8 cellular contexts compared by ENCODE assay signal in the genomic region with DNA sequence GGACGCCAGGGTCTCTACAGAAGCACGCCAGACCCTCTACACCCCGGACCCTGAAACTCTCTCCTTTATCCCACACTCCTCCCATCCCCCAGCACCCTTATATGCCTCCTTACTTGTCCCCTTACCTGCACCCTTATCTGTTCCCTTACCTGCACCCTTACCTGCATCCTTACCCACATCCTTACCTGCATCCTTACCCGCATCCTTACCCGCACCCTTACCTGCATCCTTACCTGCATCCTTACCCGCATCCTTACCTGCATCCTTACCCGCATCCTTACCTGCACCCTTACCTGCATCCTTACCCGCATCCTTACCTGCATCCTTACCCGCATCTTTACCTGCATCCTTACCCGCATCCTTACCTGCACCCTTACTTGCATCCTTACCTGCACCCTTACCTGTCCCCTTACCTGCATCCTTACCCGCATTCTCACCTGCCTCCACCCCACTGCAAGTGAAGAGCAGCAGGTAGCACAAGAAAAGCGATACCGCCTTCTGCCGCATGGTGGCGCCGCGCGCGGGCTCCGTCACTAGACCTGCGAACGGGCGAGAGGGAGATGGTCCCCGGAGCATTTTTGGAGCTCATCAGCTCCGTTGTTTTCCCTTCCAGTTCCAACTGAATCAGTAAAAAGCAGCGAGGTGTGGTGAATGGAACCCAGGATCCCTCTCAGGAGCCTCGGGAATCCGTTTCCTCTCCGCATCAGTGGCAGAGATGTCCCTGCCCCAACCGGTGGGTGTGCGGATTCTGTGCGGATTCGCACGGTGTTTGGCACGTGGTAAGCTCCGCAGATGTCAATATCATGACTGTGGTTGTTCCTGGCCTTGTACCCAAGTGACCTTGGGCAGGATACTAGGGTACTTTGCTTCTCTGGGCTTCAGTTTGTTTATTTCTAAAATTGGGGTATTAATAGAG. TPM values are rescaled to one million over a fixed set of nuclear protein-coding genes. Genes with fewer than 3 reads are reported as not detected.
DNase-seq lines count a peak whose midpoint lies in the region; ATAC-seq and TF ChIP-seq lines count a peak whose summit lies in the region.

No MANE protein-coding gene starts in this region.

- H3K4me2 ChIP-seq in neuronal stem cell (ENCODE audit: insufficient read depth, low read length, poor library complexity, severe bottlenecking) = peak overlapping the region; percentile 63

- H3K4me1 Mint-ChIP-seq in CD4-positive, alpha-beta memory T cell = peaks cover 24 to 40% (median 33%) of the 10 kb centered on the region in 4 donors
- H3K4me1 Mint-ChIP-seq in activated T-helper 1 cell treated with anti-CD3 and anti-CD28 coated beads, Interleukin-12 subunit alpha, Interleukin-12 subunit beta, Interleukin-2, Interleukin-4 antibody, amounts not matched to agents 30 ng/mL and 10 ng/mL and 1 ng/mL, durations not matched to agents 14 hours and 24 hours and 36 hours (ENCODE audit: low read depth) = peaks cover 44% of the 10 kb centered on the region

- no peaks in the 10 kb centered on the region for H3K9me3 Mint-ChIP-seq in CD4-positive, alpha-beta memory T cell
- no peaks in the 10 kb centered on the region for H3K9me3 Mint-ChIP-seq in activated T-helper 1 cell treated with anti-CD3 and anti-CD28 coated beads, Interleukin-12 subunit alpha, Interleukin-12 subunit beta, Interleukin-2, Interleukin-4 antibody, amounts not matched to agents 30 ng/mL and 10 ng/mL and 1 ng/mL, durations not matched to agents 14 hours and 24 hours and 36 hours

- H4K8ac ChIP-seq in neuronal stem cell (ENCODE audit: low read depth, low read length) = no peak overlapping the region

- peaks cover 5% of the 10 kb centered on the region for H3K36me3 ChIP-seq in CD4-positive, alpha-beta memory T cell (ENCODE audit: insufficient read depth, low read length)
- H3K36me3 ChIP-seq in Peyer's patch (no peaks in the 10 kb centered on the region), neuronal stem cell (replicated peaks in 1 of 2; ENCODE audit: control insufficient read depth in 2 of 2, insufficient read depth in 2 of 2, low read length in 2 of 2) (no peaks in the 10 kb centered on the region), stomach smooth muscle (ENCODE audit: control insufficient read depth in 2 of 2, insufficient read depth in 2 of 2, low read length in 2 of 2) (no peaks in the 10 kb centered on the region)

- H3K18ac ChIP-seq in neuronal stem cell (ENCODE audit: low read length) = peak overlapping the region; percentile 76

- H3K4me3 ChIP-seq in CD4-positive, alpha-beta memory T cell (ENCODE audit: low read length in 2 of 2) = peak overlapping the region; percentile 54 to 81
- H3K4me3 ChIP-seq in Peyer's patch (peak overlapping the region; percentile 31 to 48 (median 37)), fibroblast of villous mesenchyme (ENCODE audit: low read depth, low read length) (peak overlapping the region; percentile 56), neuronal stem cell (ENCODE audit: low read length in 2 of 2) (peak overlapping the region in 1 of 2 donors; percentile 43), stomach smooth muscle (ENCODE audit: low read length in 2 of 2) (peak overlapping the region; percentile 79)

- TF ChIP-seq CTCF in Peyer's patch (IDR thresholded peaks at IDR 0.05) (peak; percentile 76 to 91 (median 83)), fibroblast of villous mesenchyme (IDR thresholded peaks at IDR 0.05; ENCODE audit: insufficient read depth, low read depth, low read length) (peak; percentile 60)

- H3K27me3 ChIP-seq in CD4-positive, alpha-beta memory T cell (ENCODE audit: insufficient read depth, low read length) = no peaks in the 10 kb centered on the region
- H3K27me3 ChIP-seq in Peyer's patch (no peaks in the 10 kb centered on the region), neuronal stem cell (ENCODE audit: control insufficient read depth in 3 of 3, insufficient read depth in 3 of 3, low read depth in 1 of 3, low read length in 3 of 3) (peaks cover 0 to 5% (median 0%) of the 10 kb centered on the region in 3 experiments), stomach smooth muscle (ENCODE audit: control insufficient read depth in 1 of 2, insufficient read depth in 2 of 2, low read length in 2 of 2) (no peaks in the 10 kb centered on the region)

- no peaks in the 10 kb centered on the region for H3K9me3 ChIP-seq in CD4-positive, alpha-beta memory T cell (ENCODE audit: control insufficient read depth in 1 of 2, low read length in 2 of 2)
- H3K9me3 ChIP-seq in Peyer's patch (no peaks in the 10 kb centered on the region), neuronal stem cell (replicated peaks in 1 of 2; ENCODE audit: control insufficient read depth in 2 of 2, insufficient read depth in 1 of 2, low read depth in 1 of 2, low read length in 2 of 2) (no peaks in the 10 kb centered on the region), stomach smooth muscle (ENCODE audit: control insufficient read depth in 2 of 2, low read length in 2 of 2) (no peaks in the 10 kb centered on the region)

- H3K14ac ChIP-seq in neuronal stem cell (ENCODE audit: low read length) = no peak overlapping the region

- DNase-seq in CD4-positive, alpha-beta memory T cell = peak; percentile 81 to 87 (median 84)
- peak; percentile 80 for DNase-seq in HK-2 (ENCODE audit: unreplicated experiment)
- DNase-seq in Peyer's patch = peak; percentile 80 to 92 (median 88)
- peak; percentile 77 for DNase-seq in activated T-helper 1 cell treated with anti-CD3 and anti-CD28 coated beads, Interleukin-12 subunit alpha, Interleukin-12 subunit beta, Interleukin-2, Interleukin-4 antibody, amounts not matched to agents 30 ng/mL and 10 ng/mL and 1 ng/mL, durations not matched to agents 14 hours and 24 hours and 36 hours (ENCODE audit: low spot score)
- peak; percentile 55 for DNase-seq in fibroblast of villous mesenchyme (ENCODE audit: low read depth)
- no peak for DNase-seq in neuronal stem cell (ENCODE audit: low spot score)

- no peaks in the 10 kb centered on the region for H3K27me3 Mint-ChIP-seq in CD4-positive, alpha-beta memory T cell
- no peaks in the 10 kb centered on the region for H3K27me3 Mint-ChIP-seq in activated T-helper 1 cell treated with anti-CD3 and anti-CD28 coated beads, Interleukin-12 subunit alpha, Interleukin-12 subunit beta, Interleukin-2, Interleukin-4 antibody, amounts not matched to agents 30 ng/mL and 10 ng/mL and 1 ng/mL, durations not matched to agents 14 hours and 24 hours and 36 hours (ENCODE audit: insufficient read depth)

- no peak overlapping the region for H2BK15ac ChIP-seq in neuronal stem cell (ENCODE audit: low read length)

- no peak for TF ChIP-seq POLR2A in Peyer's patch (IDR thresholded peaks at IDR 0.05)

- H2BK120ac ChIP-seq in neuronal stem cell (ENCODE audit: low read depth, low read length) = no peak overlapping the region

- no peak overlapping the region for H2BK5ac ChIP-seq in neuronal stem cell (ENCODE audit: low read length)

- H3K9ac ChIP-seq in neuronal stem cell (ENCODE audit: low read depth, low read length, poor library complexity) = no peak overlapping the region
- H3K9ac ChIP-seq in stomach smooth muscle (ENCODE audit: low read length in 2 of 2) = peak overlapping the region; percentile 17 to 71

- peak overlapping the region; percentile 65 to 92 (median 82) for H3K27ac Mint-ChIP-seq in CD4-positive, alpha-beta memory T cell
- H3K27ac Mint-ChIP-seq in activated T-helper 1 cell treated with anti-CD3 and anti-CD28 coated beads, Interleukin-12 subunit alpha, Interleukin-12 subunit beta, Interleukin-2, Interleukin-4 antibody, amounts not matched to agents 30 ng/mL and 10 ng/mL and 1 ng/mL, durations not matched to agents 14 hours and 24 hours and 36 hours = peak overlapping the region; percentile 47

- WGBS in neuronal stem cell (ENCODE audit: extremely low coverage in 2 of 2, insufficient read length in 2 of 2, insufficient replicate concordance in 1 of 2), 2 donors = no CpG with 5 or more reads among the region's 36 CpGs

- peaks cover 41% of the 10 kb centered on the region for H3K4me1 ChIP-seq in CD4-positive, alpha-beta memory T cell (ENCODE audit: insufficient read depth, low read length)
- H3K4me1 ChIP-seq in Peyer's patch = peaks cover 0 to 24% (median 5%) of the 10 kb centered on the region in 4 donors
- peaks cover 6 to 8% of the 10 kb centered on the region in 2 donors for H3K4me1 ChIP-seq in neuronal stem cell (ENCODE audit: control insufficient read depth in 2 of 2, insufficient read depth in 1 of 2, low read depth in 1 of 2, low read length in 2 of 2)
- H3K4me1 ChIP-seq in stomach smooth muscle (ENCODE audit: control insufficient read depth, insufficient read depth, low read length) = peaks cover 27% of the 10 kb centered on the region

- H2BK12ac ChIP-seq in neuronal stem cell (ENCODE audit: low read length) = peak overlapping the region; percentile 26

- H3K36me3 Mint-ChIP-seq in CD4-positive, alpha-beta memory T cell = peaks cover 11 to 18% of the 10 kb centered on the region in 2 donors
- peaks cover 25% of the 10 kb centered on the region for H3K36me3 Mint-ChIP-seq in activated T-helper 1 cell treated with anti-CD3 and anti-CD28 coated beads, Interleukin-12 subunit alpha, Interleukin-12 subunit beta, Interleukin-2, Interleukin-4 antibody, amounts not matched to agents 30 ng/mL and 10 ng/mL and 1 ng/mL, durations not matched to agents 14 hours and 24 hours and 36 hours (ENCODE audit: low read depth)

- peak overlapping the region; percentile 84 for H2AK5ac ChIP-seq in neuronal stem cell (ENCODE audit: low read depth, low read length)

- peak overlapping the region; percentile 24 for H3K27ac ChIP-seq in CD4-positive, alpha-beta memory T cell (ENCODE audit: low read depth, low read length)
- H3K27ac ChIP-seq in Peyer's patch (peak overlapping the region in 1 of 4 donors; percentile 62), neuronal stem cell (replicated peaks; ENCODE audit: low read length) (no peak overlapping the region), stomach smooth muscle (ENCODE audit: low read length) (no peak overlapping the region)

- peak overlapping the region; percentile 77 for H2AFZ ChIP-seq in neuronal stem cell (ENCODE audit: low read length)

- H3K4me3 Mint-ChIP-seq in CD4-positive, alpha-beta memory T cell = peak overlapping the region; percentile 76 to 86 (median 83)
- peak overlapping the region; percentile 76 for H3K4me3 Mint-ChIP-seq in activated T-helper 1 cell treated with anti-CD3 and anti-CD28 coated beads, Interleukin-12 subunit alpha, Interleukin-12 subunit beta, Interleukin-2, Interleukin-4 antibody, amounts not matched to agents 30 ng/mL and 10 ng/mL and 1 ng/mL, durations not matched to agents 14 hours and 24 hours and 36 hours

- CTCF ChIA-PET in CD4-positive, alpha-beta memory T cell (lab: Charles Lee; ENCODE audit: partially characterized antibody) = interaction anchor here (0.5 to 13.1 kb wide), 46 partner anchors 10 to 1208 kb away, joined by 3 to 550 read pairs (median 4); a partner anchor contains a TSS

- POLR2A ChIA-PET in CD4-positive, alpha-beta memory T cell (lab: Charles Lee; ENCODE audit: partially characterized antibody) = interaction anchor here (1.0 to 3.9 kb wide), 7 partner anchors 26 to 181 kb away, joined by 3 to 28 read pairs (median 3); a partner anchor contains a TSS

- intact Hi-C loops in CD4-positive, alpha-beta memory T cell (cut with micrococcal nuclease) = loop anchor here (1.0 kb wide), 2 partner anchors 50 to 104 kb away; a partner anchor contains a TSS
- intact Hi-C loops in activated T-helper 1 cell treated with anti-CD3 and anti-CD28 coated beads, Interleukin-12 subunit alpha, Interleukin-12 subunit beta, Interleukin-2, Interleukin-4 antibody, amounts not matched to agents 30 ng/mL and 10 ng/mL and 1 ng/mL, durations not matched to agents 14 hours and 24 hours and 36 hours (cut with micrococcal nuclease) = loop anchor here (1.0 kb wide), 2 partner anchors 50 to 57 kb away; no protein-coding TSS in a partner anchor

- H3K4ac ChIP-seq in neuronal stem cell (ENCODE audit: low read length) = no peak overlapping the region

- H3K23ac ChIP-seq in neuronal stem cell (ENCODE audit: low read depth, low read length, poor library complexity) = no peak overlapping the region

- no peak for ATAC-seq in GM21619 (IDR thresholded peaks at IDR 0.05; ENCODE audit: unreplicated experiment)

- H4K91ac ChIP-seq in neuronal stem cell (ENCODE audit: low read depth, low read length, poor library complexity) = no peak overlapping the region

- H3K79me1 ChIP-seq in neuronal stem cell (ENCODE audit: low read depth, low read length) = no peaks in the 10 kb centered on the region

RNA-seq across cellular contexts. Expression of a gene that starts 2.9 kb away (rescaled TPM):
- 10 to 100 TPM; 23.0 to 24.9 TPM for total RNA-seq in CD4-positive, alpha-beta memory T cell
- 100 to 1,000 TPM in 1 of 2 donors, 10 to 100 TPM in 1; 61.6 to 139 TPM for polyA plus RNA-seq in CD4-positive, alpha-beta memory T cell
- 10 to 100 TPM; 17.8 to 28.5 (median 20.7) TPM for total RNA-seq in Peyer's patch
- total RNA-seq in activated T-helper 1 cell treated with anti-CD3 and anti-CD28 coated beads, Interleukin-12 subunit alpha, Interleukin-12 subunit beta, Interleukin-2, Interleukin-4 antibody, amounts not matched to agents 30 ng/mL and 10 ng/mL and 1 ng/mL, durations not matched to agents 14 hours and 24 hours and 36 hours = 71.7 and 85.6 TPM in 2 replicates
- total RNA-seq in fibroblast of villous mesenchyme = 39.3 and 56.1 TPM in 2 replicates
- polyA plus RNA-seq in neuronal stem cell (2013, experiment 1 of 2) = 19.2 TPM
- polyA plus RNA-seq in neuronal stem cell (2013, experiment 2 of 2) = 19.4 TPM

RNA-seq across cellular contexts. Expression of a gene that starts 34.1 kb away (rescaled TPM):
- 1 to 10 TPM; 2.7 to 2.9 TPM for total RNA-seq in CD4-positive, alpha-beta memory T cell
- polyA plus RNA-seq in CD4-positive, alpha-beta memory T cell = under 1 TPM; 0.12 to 0.15 TPM
- total RNA-seq in Peyer's patch (10 to 100 TPM in 1 of 4 donors, 1 to 10 TPM in 3; 1.1 to 38.8 (median 4.7) TPM), fibroblast of villous mesenchyme (not detected in 2 replicates)
- 0.21 and 0.27 TPM in 2 replicates for total RNA-seq in activated T-helper 1 cell treated with anti-CD3 and anti-CD28 coated beads, Interleukin-12 subunit alpha, Interleukin-12 subunit beta, Interleukin-2, Interleukin-4 antibody, amounts not matched to agents 30 ng/mL and 10 ng/mL and 1 ng/mL, durations not matched to agents 14 hours and 24 hours and 36 hours
- 0.03 TPM for polyA plus RNA-seq in neuronal stem cell (2013, experiment 1 of 2)
- 0.01 TPM for polyA plus RNA-seq in neuronal stem cell (2013, experiment 2 of 2)

RNA-seq across cellular contexts. Expression of a gene that starts 56.7 kb away (rescaled TPM):
- total RNA-seq in CD4-positive, alpha-beta memory T cell = 10 to 100 TPM; 22.8 to 26.0 TPM
- 10 to 100 TPM in 1 of 2 donors, 1 to 10 TPM in 1; 3.1 to 10.3 TPM for polyA plus RNA-seq in CD4-positive, alpha-beta memory T cell
- total RNA-seq in Peyer's patch (10 to 100 TPM in 2 of 4 donors, 1 to 10 TPM in 2; 9.3 to 62.7 (median 12.8) TPM), fibroblast of villous mesenchyme (16.0 and 20.0 TPM in 2 replicates)
- total RNA-seq in activated T-helper 1 cell treated with anti-CD3 and anti-CD28 coated beads, Interleukin-12 subunit alpha, Interleukin-12 subunit beta, Interleukin-2, Interleukin-4 antibody, amounts not matched to agents 30 ng/mL and 10 ng/mL and 1 ng/mL, durations not matched to agents 14 hours and 24 hours and 36 hours = 9.9 and 13.1 TPM in 2 replicates
- 9.6 TPM for polyA plus RNA-seq in neuronal stem cell (2013, experiment 1 of 2)
- 10.6 TPM for polyA plus RNA-seq in neuronal stem cell (2013, experiment 2 of 2)
